16 cellular contexts compared by ENCODE assay signal in genomic region chr4:158371158-158371557, GRCh38.
DNase-seq lines count a peak whose midpoint lies in the region; ATAC-seq, FAIRE-seq and TF ChIP-seq lines count a peak whose summit lies in the region.
"Had no signal": no experiment of that assay in that cellular context is flagged by ENCODE, and none has a peak within 500 bp of the region (broad histone marks: within the 10 kb centered on the region; RNA-seq: fewer than 3 reads in every experiment).

No MANE protein-coding gene starts in this region.

- no peak for FAIRE-seq in HTR-8/SVneo (lab: Jason Lieb, UNC)
- FAIRE-seq: endometrium, H54 had no signal

- H3K9me3 ChIP-seq in mammary epithelial cell (replicated peaks; ENCODE audit: insufficient read depth, low read length) (peaks cover 3% of the 10 kb centered on the region), ascending aorta (no peaks in the 10 kb centered on the region)

- intact Hi-C loops in mammary epithelial cell (cut with micrococcal nuclease) (loop anchor here (5.0 kb wide), 1 partner anchor 69 kb away; no protein-coding TSS in a partner anchor), ascending aorta (cut with DNase I) (loop anchor here (5.0 kb wide), 1 partner anchor 59 kb away; no protein-coding TSS in a partner anchor)

- H3K27ac ChIP-seq in mammary epithelial cell (ENCODE audit: insufficient read depth, low read depth, low read length), result peak overlapping the region; percentile 34
- H3K27ac ChIP-seq in foreskin keratinocyte, result no peak overlapping the region
- H3K27ac ChIP-seq in ascending aorta, result no peak overlapping the region

- DNase-seq in AG04449 (ENCODE audit: low read depth, low spot score) (peak; percentile 9), HTR-8/SVneo (ENCODE audit: insufficient read length, low spot score) (peak; percentile 26), mammary epithelial cell (peak; percentile 48), foreskin keratinocyte (peak; percentile 32 to 42), NCI-H2081 (lab: John Stamatoyannopoulos, UW) (no peak), ascending aorta (ENCODE audit: low spot score in 2 of 2) (no peak)
- DNase-seq: activated T-cell treated with anti-CD3 and anti-CD28 coated beads, Interleukin-2, amount 50 U/mL, for 1 hour; cerebellar nuclear complex; MM.1S; NCI-H1694 treated with DMSO at 0.1 percent for 48 hours; NCI-H446 treated with DMSO at 0.1 percent for 48 hours; stimulated activated CD4-positive, alpha-beta T cell treated with anti-CD3 and anti-CD28 coated beads, Interleukin-15, amount 100 ng/mL, for 24 hours had no signal

- CTCF ChIA-PET in AG04449 (lab: Yijun Ruan, JAX) (no interaction called here), mammary epithelial cell (lab: Charles Lee; ENCODE audit: low non-redundant PET) (interaction anchor here (0.6 kb wide), 1 partner anchor 44 kb away, joined by 5 read pairs; no protein-coding TSS in a partner anchor)

- H3K9ac ChIP-seq in mammary epithelial cell (ENCODE audit: insufficient read depth, low read length), result no peak overlapping the region

- peaks cover 25% of the 10 kb centered on the region for H3K4me1 ChIP-seq in mammary epithelial cell (ENCODE audit: insufficient read depth, low read length)
- peaks cover 14% of the 10 kb centered on the region for H3K4me1 ChIP-seq in foreskin keratinocyte
- peaks cover 0 to 6% of the 10 kb centered on the region in 2 donors for H3K4me1 ChIP-seq in ascending aorta

- H3K36me3 ChIP-seq in mammary epithelial cell (ENCODE audit: insufficient read depth, low read length) (no peaks in the 10 kb centered on the region), ascending aorta (no peaks in the 10 kb centered on the region)

- POLR2A ChIA-PET in AG04449 (lab: Yijun Ruan, JAX), result no interaction called here

- H3K4me3 ChIP-seq in AG04449 (ENCODE audit: low read depth, low read length) (no peak overlapping the region), mammary epithelial cell (replicated peaks in 1 of 3; ENCODE audit: insufficient read depth in 1 of 3, low read depth in 2 of 3, low read length in 3 of 3) (no peak overlapping the region), ascending aorta (no peak overlapping the region)

- dilution Hi-C loops in mammary epithelial cell (cut with HindIII; ENCODE audit: low sequenced_read_pairs), result no loop called here

- H2AFZ ChIP-seq in mammary epithelial cell (ENCODE audit: low read depth, low read length), result no peak overlapping the region

- no TSS peak for BruUV-seq in mammary epithelial cell (replicated peaks; lab: Mats Ljungman, UMichigan)

- H3K4me2 ChIP-seq in mammary epithelial cell (ENCODE audit: insufficient read depth, low read depth, low read length), result no peak overlapping the region

- TF ChIP-seq CTCF in AG04449 (IDR thresholded peaks at IDR 0.05; ENCODE audit: insufficient read depth, low read length, missing control alignments) (no peak), mammary epithelial cell (conservative IDR thresholded peaks at IDR 0.05 in 1 of 2, IDR thresholded peaks at IDR 0.05 in 1 of 2; ENCODE audit: extremely low read depth in 1 of 2, insufficient read depth in 1 of 2, low read depth in 1 of 2, low read length in 2 of 2) (no peak), foreskin keratinocyte (conservative IDR thresholded peaks at IDR 0.05) (no peak), ascending aorta (IDR thresholded peaks at IDR 0.05) (no peak)

- H4K20me1 ChIP-seq in mammary epithelial cell (ENCODE audit: insufficient read depth, low read length), result no peaks in the 10 kb centered on the region

- no peaks in the 10 kb centered on the region for H3K79me2 ChIP-seq in mammary epithelial cell (ENCODE audit: insufficient read depth, low read length)

- H3K27me3 ChIP-seq in mammary epithelial cell (ENCODE audit: insufficient read depth, low read length) (no peaks in the 10 kb centered on the region), foreskin keratinocyte (no peaks in the 10 kb centered on the region), ascending aorta (no peaks in the 10 kb centered on the region)

- peak; percentile 48 for ATAC-seq in foreskin keratinocyte
- ATAC-seq in HG03565 (IDR thresholded peaks at IDR 0.05; ENCODE audit: unreplicated experiment), result no peak
- no peak for ATAC-seq in GM21737 (IDR thresholded peaks at IDR 0.05; ENCODE audit: unreplicated experiment)

- in situ Hi-C loops in mammary epithelial cell (cut with MboI; ENCODE audit: low sequenced_read_pairs in 2 of 2), result no loop called here

- 56% methylated on average over 3 of the region's 3 CpGs for WGBS in mammary epithelial cell (ENCODE audit: low coverage, missing lambda C conversion rate)

Comparison
In these comparisons a context has a peak if more than half of its experiments do, and no peak if none do; other contexts are left out.
1. DNase-seq: peak in AG04449 (single experiment), HTR-8/SVneo (single experiment), mammary epithelial cell (single experiment) and foreskin keratinocyte (2 of 2); none in NCI-H2081 (0 of 2) and ascending aorta (0 of 2).